Comparison of ENCODE assay signal across 8 cellular contexts in the genomic region with DNA sequence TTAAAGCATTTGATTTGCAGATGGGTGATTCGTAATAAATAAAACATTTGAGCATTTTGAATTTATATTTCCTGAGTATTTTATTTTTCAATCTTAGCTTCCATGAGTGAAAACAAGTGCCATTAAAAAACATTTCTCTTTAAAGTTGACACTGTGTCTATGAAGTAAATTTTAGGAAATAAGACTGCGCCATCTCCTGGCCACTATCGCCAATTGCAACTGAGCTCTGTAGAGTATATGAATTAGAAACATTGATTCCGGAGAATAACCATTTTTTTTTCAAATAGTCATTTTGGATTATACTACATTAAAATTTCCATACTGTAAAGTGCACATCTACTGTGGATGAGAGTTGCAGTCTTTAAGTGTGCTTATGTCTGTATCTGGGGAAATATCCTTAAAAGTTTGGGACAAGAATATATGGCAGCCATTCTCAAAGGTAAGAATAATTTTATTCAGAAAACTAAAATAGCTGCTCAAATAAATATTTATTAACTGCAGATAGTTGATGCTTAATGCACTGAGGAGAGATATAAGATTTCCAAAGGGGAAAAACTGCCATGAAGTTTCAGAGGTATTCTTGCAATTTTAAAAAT. TPM values are rescaled to one million over a fixed set of nuclear protein-coding genes. Genes with fewer than 3 reads are reported as not detected.
DNase-seq lines count a peak whose midpoint lies in the region; ATAC-seq and TF ChIP-seq lines count a peak whose summit lies in the region.

No MANE protein-coding gene starts in this region.

- H2BK12ac ChIP-seq in mesenchymal stem cell (ENCODE audit: low read length in 2 of 2): no peak overlapping the region

- H3K18ac ChIP-seq in mesenchymal stem cell (ENCODE audit: low read depth in 1 of 2, low read length in 2 of 2): no peak overlapping the region

- DNase-seq in activated naive CD4-positive, alpha-beta T cell treated with Interleukin-2 at 50 U/mL for 16 hours: peak; percentile 55
- DNase-seq in activated naive CD4-positive, alpha-beta T cell (lab: John Stamatoyannopoulos, UW): no peak
- peak; percentile 58 for DNase-seq in RKO (ENCODE audit: low spot score)
- peak; percentile 48 to 60 for DNase-seq in cardiac fibroblast (ENCODE audit: low read depth in 2 of 2)
- peak; percentile 47 for DNase-seq in mesenchymal stem cell
- peak; percentile 53 for DNase-seq in thyroid gland

- H3K27ac ChIP-seq in mesenchymal stem cell (ENCODE audit: low read length, poor library complexity, severe bottlenecking) (no peak overlapping the region), thyroid gland (no peak overlapping the region)

- no peak overlapping the region for H4K8ac ChIP-seq in mesenchymal stem cell (ENCODE audit: low read length)

- no peak overlapping the region for H2BK15ac ChIP-seq in mesenchymal stem cell (ENCODE audit: low read depth, poor library complexity, severe bottlenecking)

- no peak overlapping the region for H2BK120ac ChIP-seq in mesenchymal stem cell (ENCODE audit: low read depth, low read length)

- WGBS in mesenchymal stem cell: no CpG with 5 or more reads among the region's 4 CpGs
- 30 to 32% methylated on average over 4 of the region's 4 CpGs for WGBS in thyroid gland, 2 donors

- no peak overlapping the region for H2BK5ac ChIP-seq in mesenchymal stem cell (ENCODE audit: low read depth, low read length, poor library complexity, severe bottlenecking)

- H3K27me3 ChIP-seq in mesenchymal stem cell (ENCODE audit: control insufficient read depth in 1 of 2, insufficient read depth in 1 of 2, low read length in 2 of 2): peaks cover 0 to 21% of the 10 kb centered on the region in 2 experiments
- H3K27me3 ChIP-seq in thyroid gland: no peaks in the 10 kb centered on the region

- H3K23ac ChIP-seq in mesenchymal stem cell (ENCODE audit: low read length in 2 of 2): no peak overlapping the region

- H3K9ac ChIP-seq in mesenchymal stem cell (ENCODE audit: low read length): peak overlapping the region; percentile 31

- peaks cover 18% of the 10 kb centered on the region for H3K79me1 ChIP-seq in mesenchymal stem cell (replicated peaks; ENCODE audit: low read length, poor library complexity, severe bottlenecking)

- H2AK5ac ChIP-seq in mesenchymal stem cell (ENCODE audit: low read length, severe bottlenecking): no peak overlapping the region

- H4K91ac ChIP-seq in mesenchymal stem cell (ENCODE audit: low read length): no peak overlapping the region

- H2AFZ ChIP-seq in mesenchymal stem cell (ENCODE audit: low read depth, low read length): no peak overlapping the region

- H3K4me3 ChIP-seq in cardiac fibroblast (replicated peaks in 1 of 2; ENCODE audit: low read depth in 2 of 2, low read length in 2 of 2) (no peak overlapping the region), mesenchymal stem cell (ENCODE audit: insufficient read depth in 1 of 2, low read depth in 1 of 2, low read length in 2 of 2) (no peak overlapping the region), thyroid gland (replicated peaks in 1 of 3) (no peak overlapping the region)

- no peak overlapping the region for H3K14ac ChIP-seq in mesenchymal stem cell (ENCODE audit: low read length in 2 of 2)

- H3K9me3 ChIP-seq in mesenchymal stem cell (ENCODE audit: control insufficient read depth, low read length) (no peaks in the 10 kb centered on the region), thyroid gland (no peaks in the 10 kb centered on the region)

- ATAC-seq in HG03378 (IDR thresholded peaks at IDR 0.05; ENCODE audit: unreplicated experiment) (peak; percentile 78), GM18520 (IDR thresholded peaks at IDR 0.05; ENCODE audit: unreplicated experiment) (no peak)

- no peak overlapping the region for H3K4me2 ChIP-seq in mesenchymal stem cell (ENCODE audit: low read length, poor library complexity, severe bottlenecking)

- TF ChIP-seq CTCF in cardiac fibroblast (IDR thresholded peaks at IDR 0.05; ENCODE audit: low read depth, low read length): peak; percentile 74
- peak; percentile 34 to 73 (median 62) for TF ChIP-seq CTCF in thyroid gland (IDR thresholded peaks at IDR 0.05)

- no peak for TF ChIP-seq POLR2A in thyroid gland (IDR thresholded peaks at IDR 0.05)

- H3K4me1 ChIP-seq in mesenchymal stem cell (ENCODE audit: control insufficient read depth, insufficient read depth, low read depth, low read length) (peaks cover 2% of the 10 kb centered on the region), thyroid gland (peaks cover 5 to 7% of the 10 kb centered on the region in 2 donors)

- peaks cover 0 to 3% of the 10 kb centered on the region in 2 experiments for H3K36me3 ChIP-seq in mesenchymal stem cell (ENCODE audit: control insufficient read depth in 1 of 2, insufficient read depth in 2 of 2, low read depth in 1 of 2, low read length in 2 of 2)
- no peaks in the 10 kb centered on the region for H3K36me3 ChIP-seq in thyroid gland

- intact Hi-C loops in thyroid gland (cut with DNase I): loop anchor here (10.0 kb wide), 1 partner anchor 138 kb away; no protein-coding TSS in a partner anchor

- H3K4ac ChIP-seq in mesenchymal stem cell (ENCODE audit: low read depth in 1 of 2, low read length in 2 of 2): no peak overlapping the region

RNA-seq across cellular contexts. Expression of a gene that starts 5.9 kb away (rescaled TPM):
- 0.12 TPM for polyA plus RNA-seq in mesenchymal stem cell (2013, experiment 1 of 2)
- polyA plus RNA-seq in mesenchymal stem cell (2013, experiment 2 of 2): 0.11 TPM
- total RNA-seq in thyroid gland: 1 to 10 TPM; 3.9 to 4.7 (median 4.5) TPM

Comparison
In these comparisons a context has a peak if more than half of its experiments do, and no peak if none do; other contexts are left out.
1. DNase-seq: peak in activated naive CD4-positive, alpha-beta T cell treated with Interleukin-2 at 50 U/mL for 16 hours (single experiment), RKO (single experiment), cardiac fibroblast (2 of 2), mesenchymal stem cell (single experiment) and thyroid gland (2 of 2); none in activated naive CD4-positive, alpha-beta T cell (0 of 4).